ENCODE assay signal across 8 cellular contexts in the genomic region with DNA sequence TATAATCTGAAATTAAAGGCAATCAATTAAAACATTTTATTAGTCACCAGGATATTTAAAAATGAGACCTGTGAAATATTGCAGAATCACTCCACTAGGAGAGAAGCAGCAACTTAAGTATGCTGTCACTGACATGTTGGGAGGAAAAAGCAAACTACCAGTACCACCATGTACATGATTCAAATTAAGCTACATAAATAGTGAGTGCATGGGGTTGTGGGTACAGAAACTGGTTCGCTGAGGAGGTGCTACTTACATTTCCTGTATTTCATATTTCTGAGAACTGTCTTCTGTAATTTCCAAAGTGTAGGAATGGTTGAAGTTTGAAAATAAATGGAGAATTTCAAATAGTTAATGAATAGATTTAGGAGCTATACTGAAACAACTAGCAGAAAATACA. TPM values are rescaled to one million over a fixed set of nuclear protein-coding genes. Genes with fewer than 3 reads are reported as not detected.
DNase-seq lines count a peak whose midpoint lies in the region; ATAC-seq and TF ChIP-seq lines count a peak whose summit lies in the region.

No MANE protein-coding gene starts in this region.

- no peak for DNase-seq in DND-41
- DNase-seq in central memory CD8-positive, alpha-beta T cell (ENCODE audit: low spot score in 2 of 2) = no peak
- no peak for DNase-seq in progenitor cell of endocrine pancreas (ENCODE audit: low spot score, unreplicated experiment)
- no peak for DNase-seq in HK-2 (ENCODE audit: unreplicated experiment)
- no peak for DNase-seq in germinal center (ENCODE audit: low spot score)

- peak overlapping the region; percentile 100; the same call in 1 of the 2 replicates for H3K9ac ChIP-seq in DND-41 (ENCODE audit: low read depth, low read length)

- H4K20me1 ChIP-seq in DND-41 (ENCODE audit: insufficient read depth, low read length) = no peaks in the 10 kb centered on the region

- H3K4me1 Mint-ChIP-seq in IgD-negative memory B cell = peaks cover 15 to 20% (median 17%) of the 10 kb centered on the region in 3 donors
- H3K4me1 Mint-ChIP-seq in central memory CD8-positive, alpha-beta T cell = peaks cover 18% of the 10 kb centered on the region
- H3K4me1 Mint-ChIP-seq in progenitor cell of endocrine pancreas (ENCODE audit: low read depth) = peaks cover 28% of the 10 kb centered on the region

- peak overlapping the region in 1 of 2 experiments; percentile 74; a peak in 1 of 4 replicates for H3K4me3 ChIP-seq in DND-41 (ENCODE audit: low read depth in 1 of 2, low read length in 2 of 2)

- no peaks in the 10 kb centered on the region for H3K9me3 Mint-ChIP-seq in IgD-negative memory B cell
- no peaks in the 10 kb centered on the region for H3K9me3 Mint-ChIP-seq in central memory CD8-positive, alpha-beta T cell
- H3K9me3 Mint-ChIP-seq in progenitor cell of endocrine pancreas (ENCODE audit: low read depth) = no peaks in the 10 kb centered on the region

- H3K27ac Mint-ChIP-seq in IgD-negative memory B cell = peak overlapping the region in 2 of 3 donors; percentile 92 to 99
- peak overlapping the region; percentile 95 for H3K27ac Mint-ChIP-seq in central memory CD8-positive, alpha-beta T cell (ENCODE audit: low read depth)
- H3K27ac Mint-ChIP-seq in progenitor cell of endocrine pancreas = no peak overlapping the region

- H3K27me3 Mint-ChIP-seq in IgD-negative memory B cell (no peaks in the 10 kb centered on the region), progenitor cell of endocrine pancreas (no peaks in the 10 kb centered on the region)
- no peaks in the 10 kb centered on the region for H3K27me3 Mint-ChIP-seq in central memory CD8-positive, alpha-beta T cell

- H3K27me3 ChIP-seq in DND-41 (ENCODE audit: insufficient read depth, low read length, poor library complexity) = no peaks in the 10 kb centered on the region

- H3K36me3 ChIP-seq in DND-41 (ENCODE audit: insufficient read depth, low read length) = no peaks in the 10 kb centered on the region

- H3K27ac ChIP-seq in DND-41 (ENCODE audit: low read length) = no peak overlapping the region

- H3K36me3 Mint-ChIP-seq in IgD-negative memory B cell = peaks cover 3% of the 10 kb centered on the region
- peaks cover 20% of the 10 kb centered on the region for H3K36me3 Mint-ChIP-seq in central memory CD8-positive, alpha-beta T cell (ENCODE audit: insufficient read depth)
- H3K36me3 Mint-ChIP-seq in progenitor cell of endocrine pancreas (ENCODE audit: insufficient read depth) = no peaks in the 10 kb centered on the region

- ATAC-seq in DND-41 (ENCODE audit: insufficient read depth, low read depth) (no peak), GM19452 (IDR thresholded peaks at IDR 0.05; ENCODE audit: unreplicated experiment) (no peak), GM21360 (IDR thresholded peaks at IDR 0.05; ENCODE audit: unreplicated experiment) (no peak)
- no peak for ATAC-seq in central memory CD8-positive, alpha-beta T cell (replicated peaks; ENCODE audit: extremely low read depth, poor library complexity, severe bottlenecking)

- no peak overlapping the region for H2AFZ ChIP-seq in DND-41 (ENCODE audit: low read depth, low read length)

- no peaks in the 10 kb centered on the region for H3K9me3 ChIP-seq in DND-41 (ENCODE audit: insufficient read depth, low read length, severe bottlenecking)

- no peaks in the 10 kb centered on the region for H3K79me2 ChIP-seq in DND-41 (ENCODE audit: insufficient read depth, low read length)

- TF ChIP-seq CTCF in DND-41 (IDR thresholded peaks at IDR 0.05; ENCODE audit: borderline replicate concordance, extremely low read depth, low read length, poor library complexity, severe bottlenecking) (no peak), progenitor cell of endocrine pancreas (IDR thresholded peaks at IDR 0.05; ENCODE audit: unreplicated experiment) (no peak)

- H3K4me1 ChIP-seq in DND-41 (ENCODE audit: insufficient read depth, low read length) = peaks cover 65% of the 10 kb centered on the region

- peak overlapping the region; percentile 82; the same call in 1 of the 2 replicates for H3K4me2 ChIP-seq in DND-41 (ENCODE audit: insufficient read depth, low read length)

- H3K4me3 Mint-ChIP-seq in IgD-negative memory B cell (peak overlapping the region; percentile 88 to 99 (median 95)), progenitor cell of endocrine pancreas (ENCODE audit: low read depth) (peak overlapping the region; percentile 85)
- H3K4me3 Mint-ChIP-seq in central memory CD8-positive, alpha-beta T cell = peak overlapping the region; percentile 93

RNA-seq across cellular contexts. Expression of gene NR4A2, which starts 7.9 kb away (rescaled TPM):
- polyA plus RNA-seq in IgD-negative memory B cell = 22.7 TPM
- total RNA-seq in progenitor cell of endocrine pancreas = 7.9 and 8.3 TPM in 2 replicates
